ENCODE assay signal across 23 cellular contexts in genomic region chr12:14369322-14369721, GRCh38. TPM values are rescaled to one million over a fixed set of nuclear protein-coding genes. Genes with fewer than 3 reads are reported as not detected.
A peak's percentile ranks its signal among the peaks of the same experiment; 100 is the strongest.
DNase-seq lines count a peak whose midpoint lies in the region; ATAC-seq and TF ChIP-seq lines count a peak whose summit lies in the region.
"Had no signal": no experiment of that assay in that cellular context is flagged by ENCODE, and none has a peak within 500 bp of the region (broad histone marks: within the 10 kb centered on the region; RNA-seq: fewer than 3 reads in every experiment).

No MANE protein-coding gene starts in this region.

- H3K27ac Mint-ChIP-seq in MCF 10A (ENCODE audit: low read depth, unreplicated experiment): peak overlapping the region; percentile 69
- H3K27ac Mint-ChIP-seq in activated T-helper 17 cell treated with anti-CD3 and anti-CD28 coated beads, Interleukin-2, amount 50 U/mL, for 72 hours: peak overlapping the region; percentile 66
- peak overlapping the region; percentile 59 for H3K27ac Mint-ChIP-seq in stimulated activated naive B cell treated with anti-CD40 and anti-IgM and Interleukin-4, amounts not matched to agents 10 μg/mL and 1 μg/mL and 100 μg/mL, for 72 hours

- no peak overlapping the region for H3K9ac ChIP-seq in mammary epithelial cell (ENCODE audit: insufficient read depth, low read length)

- H3K9me3 ChIP-seq in mammary epithelial cell (replicated peaks; ENCODE audit: insufficient read depth, low read length): no peaks in the 10 kb centered on the region
- H3K9me3 ChIP-seq: gastrocnemius medialis, lower lobe of right lung, thyroid gland had no signal

- intact Hi-C loops in MCF 10A (cut with micrococcal nuclease): loop anchor here (5.0 to 10.0 kb wide), 5 partner anchors 48 to 1367 kb away; partner anchors contain the start of gene HEBP1
- intact Hi-C loops in mammary epithelial cell (cut with micrococcal nuclease): loop anchor here (5.0 kb wide), 3 partner anchors 33 to 1367 kb away; partner anchors contain the start of gene HEBP1
- intact Hi-C loops in posterior vena cava (cut with DNase I): loop anchor here in 1 of 2 donors (5.0 kb wide), 1 partner anchor 112 kb away; no protein-coding TSS in a partner anchor

- no peaks in the 10 kb centered on the region for H3K27me3 ChIP-seq in mammary epithelial cell (ENCODE audit: insufficient read depth, low read length)
- H3K27me3 ChIP-seq: gastrocnemius medialis, SJSA1, thyroid gland had no signal

- CTCF ChIA-PET in MCF 10A (lab: Yijun Ruan, JAX) (interaction anchor here (1.2 to 3.8 kb wide), 3 partner anchors 15 to 193 kb away, joined by 3 to 13 read pairs (median 3); no protein-coding TSS in a partner anchor), mammary epithelial cell (lab: Charles Lee; ENCODE audit: low non-redundant PET) (no interaction called here)

- H3K79me2 ChIP-seq in mammary epithelial cell (ENCODE audit: insufficient read depth, low read length): peaks cover 73% of the 10 kb centered on the region

- H4K20me1 ChIP-seq in mammary epithelial cell (ENCODE audit: insufficient read depth, low read length): no peaks in the 10 kb centered on the region

- dilution Hi-C loops in mammary epithelial cell (cut with HindIII; ENCODE audit: low sequenced_read_pairs): no loop called here

- H3K4me1 Mint-ChIP-seq in MCF 10A (ENCODE audit: insufficient read depth, unreplicated experiment): peaks cover 14% of the 10 kb centered on the region
- H3K4me1 Mint-ChIP-seq in activated T-helper 17 cell treated with anti-CD3 and anti-CD28 coated beads, Interleukin-2, amount 50 U/mL, for 72 hours: peaks cover 31% of the 10 kb centered on the region
- peaks cover 10 to 29% of the 10 kb centered on the region in 2 donors for H3K4me1 Mint-ChIP-seq in stimulated activated naive B cell treated with anti-CD40 and anti-IgM and Interleukin-4, amounts not matched to agents 10 μg/mL and 1 μg/mL and 100 μg/mL, for 72 hours

- ATAC-seq in activated T-helper 17 cell treated with anti-CD3 and anti-CD28 coated beads, Interleukin-2, amount 50 U/mL, for 72 hours (replicated peaks): no peak
- ATAC-seq in stimulated activated naive B cell treated with anti-CD40 and anti-IgM and Interleukin-4, amounts not matched to agents 10 μg/mL and 1 μg/mL and 100 μg/mL, for 72 hours (replicated peaks): no peak
- ATAC-seq in GM21576 (IDR thresholded peaks at IDR 0.05; ENCODE audit: unreplicated experiment): no peak
- ATAC-seq: gastrocnemius medialis, lower lobe of right lung, Panc1 had no signal

- H3K4me3 ChIP-seq in mammary epithelial cell (replicated peaks in 1 of 3; ENCODE audit: insufficient read depth in 1 of 3, low read depth in 2 of 3, low read length in 3 of 3): no peak overlapping the region
- H3K4me3 ChIP-seq: gastrocnemius medialis, lower lobe of right lung, SJSA1, thyroid gland had no signal

- no peak overlapping the region for H3K27ac ChIP-seq in mammary epithelial cell (ENCODE audit: insufficient read depth, low read depth, low read length)
- H3K27ac ChIP-seq: C4-2B, gastrocnemius medialis, lower lobe of right lung, SJSA1, thyroid gland had no signal

- H3K4me1 ChIP-seq in mammary epithelial cell (ENCODE audit: insufficient read depth, low read length): peaks cover 9% of the 10 kb centered on the region

- no peak overlapping the region for H3K4me2 ChIP-seq in mammary epithelial cell (ENCODE audit: insufficient read depth, low read depth, low read length)

- no peak overlapping the region for H3K4me3 Mint-ChIP-seq in MCF 10A (ENCODE audit: unreplicated experiment)
- H3K4me3 Mint-ChIP-seq in activated T-helper 17 cell treated with anti-CD3 and anti-CD28 coated beads, Interleukin-2, amount 50 U/mL, for 72 hours: peak overlapping the region; percentile 57
- H3K4me3 Mint-ChIP-seq in stimulated activated naive B cell treated with anti-CD40 and anti-IgM and Interleukin-4, amounts not matched to agents 10 μg/mL and 1 μg/mL and 100 μg/mL, for 72 hours: peak overlapping the region in 1 of 2 donors; percentile 73

- POLR2A ChIA-PET in MCF 10A (lab: Yijun Ruan, JAX): interaction anchor here (1.5 to 6.6 kb wide), 2 partner anchors 16 to 24 kb away, joined by 9 to 54 read pairs; no protein-coding TSS in a partner anchor

- DNase-seq in MCF 10A (ENCODE audit: unreplicated experiment): no peak
- DNase-seq in mammary epithelial cell: no peak
- peak; percentile 68 for DNase-seq in mesenteric fat pad (ENCODE audit: low spot score)
- no peak for DNase-seq in stimulated activated naive B cell treated with anti-CD40 and anti-IgM and Interleukin-4, amounts not matched to agents 10 μg/mL and 1 μg/mL and 100 μg/mL, for 72 hours
- DNase-seq in posterior vena cava (ENCODE audit: low spot score): no peak
- no peak for DNase-seq in germinal center (ENCODE audit: low spot score)
- DNase-seq: ACHN; anterior cingulate cortex; central memory CD4-positive, alpha-beta T cell; gastrocnemius medialis; H9; kidney; lower lobe of right lung; NCI-H2107; NCI-H510A treated with DMSO at 0.1 percent for 48 hours; NK-92 treated with Interleukin-12 subunit alpha and Interleukin-12 subunit beta, amount 100 ng/mL, for 24 hours; posterior cingulate gyrus; thyroid gland had no signal

- H3K9me3 Mint-ChIP-seq in MCF 10A (ENCODE audit: unreplicated experiment): no peaks in the 10 kb centered on the region
- H3K9me3 Mint-ChIP-seq in activated T-helper 17 cell treated with anti-CD3 and anti-CD28 coated beads, Interleukin-2, amount 50 U/mL, for 72 hours: peaks cover 3% of the 10 kb centered on the region
- H3K9me3 Mint-ChIP-seq in stimulated activated naive B cell treated with anti-CD40 and anti-IgM and Interleukin-4, amounts not matched to agents 10 μg/mL and 1 μg/mL and 100 μg/mL, for 72 hours: peaks cover 4 to 9% of the 10 kb centered on the region in 2 donors

- H3K36me3 ChIP-seq in mammary epithelial cell (ENCODE audit: insufficient read depth, low read length): peaks cover 2% of the 10 kb centered on the region
- H3K36me3 ChIP-seq: lower lobe of right lung, SJSA1, thyroid gland had no signal

- H3K36me3 Mint-ChIP-seq in MCF 10A (ENCODE audit: insufficient read depth, unreplicated experiment): peaks cover 12% of the 10 kb centered on the region
- peaks cover 46% of the 10 kb centered on the region for H3K36me3 Mint-ChIP-seq in activated T-helper 17 cell treated with anti-CD3 and anti-CD28 coated beads, Interleukin-2, amount 50 U/mL, for 72 hours (ENCODE audit: low read depth)
- H3K36me3 Mint-ChIP-seq in stimulated activated naive B cell treated with anti-CD40 and anti-IgM and Interleukin-4, amounts not matched to agents 10 μg/mL and 1 μg/mL and 100 μg/mL, for 72 hours: peaks cover 39 to 65% of the 10 kb centered on the region in 2 donors

- 98% methylated on average over 7 of the region's 7 CpGs for WGBS in mammary epithelial cell (ENCODE audit: low coverage, missing lambda C conversion rate)

- no peak for TF ChIP-seq CTCF in MCF 10A (IDR thresholded peaks at IDR 0.05; ENCODE audit: unreplicated experiment)
- TF ChIP-seq CTCF in mammary epithelial cell (conservative IDR thresholded peaks at IDR 0.05 in 1 of 2, IDR thresholded peaks at IDR 0.05 in 1 of 2; ENCODE audit: extremely low read depth in 1 of 2, insufficient read depth in 1 of 2, low read depth in 1 of 2, low read length in 2 of 2): no peak

- H2AFZ ChIP-seq in mammary epithelial cell (ENCODE audit: low read depth, low read length): no peak overlapping the region

- BruUV-seq in MCF 10A (replicated peaks; lab: Mats Ljungman, UMichigan): no TSS peak
- no TSS peak for BruUV-seq in mammary epithelial cell (replicated peaks; lab: Mats Ljungman, UMichigan)

- in situ Hi-C loops in mammary epithelial cell (cut with MboI; ENCODE audit: low sequenced_read_pairs in 2 of 2): loop anchor here (10.0 to 25.0 kb wide), 2 partner anchors 107 to 115 kb away; no protein-coding TSS in a partner anchor

- no peaks in the 10 kb centered on the region for H3K27me3 Mint-ChIP-seq in MCF 10A (ENCODE audit: insufficient read depth, unreplicated experiment)
- no peaks in the 10 kb centered on the region for H3K27me3 Mint-ChIP-seq in activated T-helper 17 cell treated with anti-CD3 and anti-CD28 coated beads, Interleukin-2, amount 50 U/mL, for 72 hours
- H3K27me3 Mint-ChIP-seq in stimulated activated naive B cell treated with anti-CD40 and anti-IgM and Interleukin-4, amounts not matched to agents 10 μg/mL and 1 μg/mL and 100 μg/mL, for 72 hours: no peaks in the 10 kb centered on the region

RNA-seq across cellular contexts. Expression of gene ATF7IP, which starts 3.8 kb away (rescaled TPM):
- total RNA-seq in MCF 10A (2022) (29.4 and 33.1 TPM in 2 replicates), mammary epithelial cell (10 to 100 TPM; 33.3 to 41.0 TPM), mesenteric fat pad (59.7 TPM), posterior vena cava (10 to 100 TPM; 56.4 to 73.1 TPM)
- polyA plus RNA-seq in mammary epithelial cell: 8.2 TPM
- polyA minus RNA-seq in mammary epithelial cell: 59.9 TPM
- total RNA-seq in activated T-helper 17 cell treated with anti-CD3 and anti-CD28 coated beads, Interleukin-2, amount 50 U/mL, for 72 hours: 100 to 1,000 TPM in 1 of 2 donors, 10 to 100 TPM in 1; 72.8 to 122 TPM
